In the genomic region with DNA sequence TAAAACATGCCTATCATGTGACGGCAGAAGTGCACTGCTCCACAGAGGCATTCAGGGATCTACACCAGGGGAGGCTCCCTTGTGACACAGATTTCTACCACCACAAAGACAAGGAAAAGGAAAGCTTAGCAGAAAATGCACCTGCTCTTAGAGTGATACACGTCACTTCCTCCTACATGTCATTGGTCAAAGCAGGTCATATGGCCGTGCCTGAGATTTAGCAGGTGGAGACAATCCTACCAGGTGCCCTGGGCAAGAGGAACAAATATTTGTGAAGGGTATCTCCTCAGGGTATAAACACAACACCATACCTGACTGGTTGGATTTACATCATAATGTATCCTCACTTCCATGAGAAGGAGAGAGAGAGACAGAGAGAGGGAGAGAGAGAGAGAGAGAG, we compare ENCODE assay signal across 1 cellular context.
TF ChIP-seq lines count a peak whose summit lies in the region.

No MANE protein-coding gene starts in this region.

TF ChIP-seq in H1, 55 proteins besides CTCF, POLR2A, EP300 and RAD21 (continued from another document):
- no peak for TF ChIP-seq MAX (IDR thresholded peaks at IDR 0.05)
- TF ChIP-seq SIX5 (IDR thresholded peaks at IDR 0.05; ENCODE audit: low read depth, low read length): no peak
